In the genomic region with DNA sequence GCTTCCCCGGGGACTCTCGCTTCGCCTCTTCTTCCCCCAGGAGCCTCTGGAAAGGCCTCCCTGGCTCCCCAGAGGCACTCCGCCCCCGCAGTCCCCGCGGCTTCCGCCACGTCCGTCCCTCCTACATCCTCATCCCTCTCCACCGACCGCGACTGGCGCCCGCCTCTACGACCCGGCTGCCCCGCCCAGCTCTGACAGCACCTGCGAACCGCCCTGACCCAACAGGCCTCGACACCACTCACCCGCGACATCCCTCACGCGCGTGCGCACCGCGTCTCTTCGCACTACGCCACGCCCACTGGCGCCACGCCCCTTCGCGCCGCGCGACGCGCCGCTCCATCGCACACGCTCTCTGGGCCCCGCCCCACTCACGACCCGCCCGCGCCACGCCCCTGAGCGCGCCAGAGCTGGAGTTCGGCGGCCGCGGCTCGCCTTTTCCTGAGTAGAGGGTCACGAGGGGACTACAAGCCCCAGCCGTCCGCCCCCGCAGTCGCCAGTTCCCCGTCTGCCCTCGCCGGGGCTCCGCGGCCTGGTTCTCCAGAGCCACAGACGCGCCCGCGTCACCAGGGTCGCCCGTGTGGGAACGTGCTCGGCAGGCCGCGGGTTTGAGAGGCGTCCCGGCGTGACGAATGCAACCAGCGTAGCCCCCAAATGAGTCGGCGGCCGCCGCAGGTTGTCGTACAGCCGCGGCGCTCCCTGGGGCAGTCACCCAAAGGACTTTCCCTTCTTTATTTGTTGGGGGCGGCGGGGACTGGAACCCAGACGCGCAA, we compare ENCODE assay signal across 8 cellular contexts. TPM values are rescaled to one million over a fixed set of nuclear protein-coding genes. Genes with fewer than 3 reads are reported as not detected.
DNase-seq lines count a peak whose midpoint lies in the region; ATAC-seq, FAIRE-seq and TF ChIP-seq lines count a peak whose summit lies in the region.

No MANE protein-coding gene starts in this region.

- no peak for FAIRE-seq in small intestine (lab: Jason Lieb, UNC)

- H3K9me3 ChIP-seq in small intestine (ENCODE audit: control insufficient read depth, low read depth) = no peaks in the 10 kb centered on the region

- H3K27ac ChIP-seq in VCaP (peak overlapping the region; percentile 94), small intestine (ENCODE audit: low read depth in 1 of 2, low read length in 1 of 2) (peak overlapping the region; percentile 97 to 98)

- no peak for TF ChIP-seq CTCF in VCaP (conservative IDR thresholded peaks at IDR 0.05)

- 0% methylated on average over 67 to 94 of the region's 94 CpGs for whole genome bisulfite sequencing in small intestine, 3 donors

- no peaks in the 10 kb centered on the region for H3K36me3 ChIP-seq in small intestine (ENCODE audit: control insufficient read depth in 2 of 2, insufficient read depth in 2 of 2, low read length in 2 of 2)

- DNase-seq in AG08395 (ENCODE audit: low spot score) = peak; percentile 98
- peak; percentile 96 for DNase-seq in NCI-H2196 (lab: John Stamatoyannopoulos, UW; ENCODE audit: unreplicated experiment)
- peak; percentile 98 to 99 for DNase-seq in T47D (ENCODE audit: low read depth in 1 of 2, low spot score in 1 of 2)
- peak; percentile 93 for DNase-seq in iPS-NIHi11 (ENCODE audit: low spot score)
- peak; percentile 96 for DNase-seq in small intestine

- in situ Hi-C loops in T47D (cut with HindIII; ENCODE audit: low pct_unique_long_range_greater_than_20kb, low sequenced_read_pairs) = no loop called here

- H3K4me3 ChIP-seq in small intestine (ENCODE audit: low read depth in 1 of 2, low read length in 2 of 2) = peak overlapping the region; percentile 41 to 81

- no peaks in the 10 kb centered on the region for H3K27me3 ChIP-seq in small intestine (ENCODE audit: control insufficient read depth in 2 of 2, insufficient read depth in 2 of 2, low read length in 2 of 2)

- ATAC-seq in GM18909 (IDR thresholded peaks at IDR 0.05; ENCODE audit: poor library complexity, unreplicated experiment) (peak; percentile 87), HG03139 (IDR thresholded peaks at IDR 0.05; ENCODE audit: unreplicated experiment) (peak; percentile 85)

- peaks cover 0 to 6% of the 10 kb centered on the region in 2 donors for H3K4me1 ChIP-seq in small intestine (ENCODE audit: control insufficient read depth in 2 of 2, insufficient read depth in 1 of 2, low read depth in 1 of 2, low read length in 1 of 2)

RNA-seq across cellular contexts. Expression of a gene that starts 56.2 kb away (rescaled TPM):
- polyA plus RNA-seq in small intestine = 1 to 10 TPM in 2 of 3 donors, under 1 TPM in 1; 0.27 to 2.5 (median 1.5) TPM

Comparison
In these comparisons a context has a peak if more than half of its experiments do, and no peak if none do; other contexts are left out.
1. Peak in every context shown above with its lines: DNase-seq, ATAC-seq, H3K4me3 ChIP-seq and H3K27ac ChIP-seq.